Comparison of ENCODE assay signal across 10 cellular contexts in the genomic region with DNA sequence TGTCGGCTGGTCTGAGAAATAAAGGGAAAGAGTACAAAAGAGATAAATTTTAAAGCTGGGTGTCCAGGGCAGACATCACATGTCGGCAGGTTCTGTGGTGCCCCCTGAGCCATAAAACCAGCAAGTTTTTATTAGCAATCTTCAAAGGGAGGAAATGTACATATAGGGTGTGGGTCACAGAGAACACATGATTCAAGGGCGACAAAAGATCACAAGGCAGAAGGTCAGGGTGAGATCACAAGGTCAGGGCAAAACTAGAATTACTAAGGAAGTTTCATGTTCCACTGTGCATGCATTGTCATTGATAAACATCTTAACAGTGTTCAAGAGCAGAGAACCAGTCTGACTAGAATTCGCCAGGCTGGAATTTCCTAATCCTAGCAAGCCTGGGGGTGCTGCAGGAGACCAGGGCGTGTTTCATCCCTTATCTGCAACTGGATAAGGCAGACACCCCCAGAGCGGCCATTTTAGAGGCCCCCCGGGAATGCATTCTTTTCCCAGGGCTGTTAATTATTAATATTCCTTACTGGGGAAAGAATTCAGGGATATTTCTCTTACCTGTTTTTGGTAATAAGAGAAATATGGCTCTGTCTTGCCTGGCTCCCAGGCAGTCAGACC. TPM values are rescaled to one million over a fixed set of nuclear protein-coding genes. Genes with fewer than 3 reads are reported as not detected.
DNase-seq lines count a peak whose midpoint lies in the region; ATAC-seq and TF ChIP-seq lines count a peak whose summit lies in the region.
"Not testable (repeated sequence)": the region's sequence is repeated elsewhere in the genome, so short reads cannot be mapped to it uniquely, and the experiment has no call there.
"Had no signal": no experiment of that assay in that cellular context is flagged by ENCODE, and none has a peak within 500 bp of the region (broad histone marks: within the 10 kb centered on the region; RNA-seq: fewer than 3 reads in every experiment).

No MANE protein-coding gene starts in this region.

- ATAC-seq in HCT116; activated T-cell treated with anti-CD3 and anti-CD28 coated beads, Interleukin-2, amount 50 U/mL, for 72 hours (replicated peaks in 1 of 2); stimulated activated memory B cell treated with anti-CD40 and anti-IgM and Interleukin-4, amounts not matched to agents 10 μg/mL and 1 μg/mL and 100 μg/mL, for 72 hours: not testable (repeated sequence)
- ATAC-seq in naive B cell (ENCODE audit: low read depth in 2 of 2) = peak in 1 of 2 donors; percentile 38

- H3K9me2 ChIP-seq in HCT116 (ENCODE audit: insufficient read depth) = not testable (repeated sequence)

- H3K79me2 ChIP-seq in HCT116 (ENCODE audit: insufficient read depth, low read length); OCI-LY3 (ENCODE audit: low read length): not testable (repeated sequence)

- H3K9ac ChIP-seq in HCT116 (ENCODE audit: low read length); OCI-LY3 (ENCODE audit: low read length): not testable (repeated sequence)

- not testable (repeated sequence) for H3K36me3 ChIP-seq in HCT116 (ENCODE audit: control insufficient read depth in 1 of 2, insufficient read depth in 2 of 2, low read length in 2 of 2)
- H3K36me3 ChIP-seq in OCI-LY3 (replicated peaks; ENCODE audit: low read depth, low read length) = peaks cover 20% of the 10 kb centered on the region

- intact Hi-C loops in HCT116 (cut with micrococcal nuclease) = not testable (repeated sequence)

- BruUV-seq in HCT116 (replicated peaks; lab: Mats Ljungman, UMichigan) = not testable (repeated sequence)

- not testable (repeated sequence) for H2AFZ ChIP-seq in HCT116 (ENCODE audit: low read depth, low read length, poor library complexity, severe bottlenecking); OCI-LY3 (ENCODE audit: low read depth, low read length)

- H3K27ac Mint-ChIP-seq in activated T-cell treated with anti-CD3 and anti-CD28 coated beads, Interleukin-2, amount 50 U/mL, for 72 hours = peak overlapping the region; percentile 21
- H3K27ac Mint-ChIP-seq in naive B cell = peak overlapping the region in 5 of 6 donors; percentile 83 to 97 (median 91)
- H3K27ac Mint-ChIP-seq in stimulated activated memory B cell treated with anti-CD40 and anti-IgM and Interleukin-4, amounts not matched to agents 10 μg/mL and 1 μg/mL and 100 μg/mL, for 72 hours = peak overlapping the region; percentile 89

- H3K27ac ChIP-seq in HCT116 (ENCODE audit: low read depth, low read length) = not testable (repeated sequence)
- H3K27ac ChIP-seq in OCI-LY3 (ENCODE audit: low read length) (peak overlapping the region; percentile 84), epithelial cell of prostate (peak overlapping the region; percentile 31)

- not testable (repeated sequence) for H3K4me3 Mint-ChIP-seq in activated T-cell treated with anti-CD3 and anti-CD28 coated beads, Interleukin-2, amount 50 U/mL, for 72 hours
- peak overlapping the region in 7 of 8 donors; percentile 3 to 81 (median 63) for H3K4me3 Mint-ChIP-seq in naive B cell
- peak overlapping the region; percentile 5 for H3K4me3 Mint-ChIP-seq in stimulated activated memory B cell treated with anti-CD40 and anti-IgM and Interleukin-4, amounts not matched to agents 10 μg/mL and 1 μg/mL and 100 μg/mL, for 72 hours

- H4K20me1 ChIP-seq in HCT116 (ENCODE audit: insufficient read depth); OCI-LY3 (ENCODE audit: insufficient read depth, low read length): not testable (repeated sequence)

- not testable (repeated sequence) for TF ChIP-seq RAD21 in HCT116 (IDR thresholded peaks at IDR 0.05; ENCODE audit: low read depth)

- not testable (repeated sequence) for H3K4me1 ChIP-seq in HCT116 (ENCODE audit: control insufficient read depth in 1 of 2, insufficient read depth in 2 of 2, low read length in 2 of 2)
- H3K4me1 ChIP-seq in OCI-LY3 (ENCODE audit: low read length) = peaks cover 41% of the 10 kb centered on the region

- not testable (repeated sequence) for H3K36me3 Mint-ChIP-seq in activated T-cell treated with anti-CD3 and anti-CD28 coated beads, Interleukin-2, amount 50 U/mL, for 72 hours (ENCODE audit: insufficient read depth in 2 of 2)
- H3K36me3 Mint-ChIP-seq in naive B cell = peaks cover 16 to 22% of the 10 kb centered on the region in 2 donors
- peaks cover 26% of the 10 kb centered on the region for H3K36me3 Mint-ChIP-seq in stimulated activated memory B cell treated with anti-CD40 and anti-IgM and Interleukin-4, amounts not matched to agents 10 μg/mL and 1 μg/mL and 100 μg/mL, for 72 hours

- H3K4me2 ChIP-seq in HCT116 (ENCODE audit: low read length) = not testable (repeated sequence)
- H3K4me2 ChIP-seq in OCI-LY3 (ENCODE audit: low read length) = peak overlapping the region; percentile 73

- RAD21 ChIA-PET in HCT116 (lab: Charles Lee; ENCODE audit: low non-redundant PET in 1 of 2, low total read pairs in 2 of 2, uncharacterized antibody in 2 of 2, unreplicated experiment in 2 of 2) = not testable (repeated sequence)

- POLR2A ChIA-PET in HCT116 (lab: Charles Lee) = not testable (repeated sequence)

- H3K27me3 ChIP-seq in HCT116 (ENCODE audit: insufficient read depth, low read length) = peaks cover 26% of the 10 kb centered on the region
- H3K27me3 ChIP-seq in OCI-LY3 (ENCODE audit: low read depth, low read length) = not testable (repeated sequence)

- H3K9me3 Mint-ChIP-seq in activated T-cell treated with anti-CD3 and anti-CD28 coated beads, Interleukin-2, amount 50 U/mL, for 72 hours; naive B cell; stimulated activated memory B cell treated with anti-CD40 and anti-IgM and Interleukin-4, amounts not matched to agents 10 μg/mL and 1 μg/mL and 100 μg/mL, for 72 hours: not testable (repeated sequence)

- not testable (repeated sequence) for H3K9me3 ChIP-seq in HCT116 (ENCODE audit: control insufficient read depth in 1 of 2, insufficient read depth in 1 of 2, low read depth in 1 of 2, low read length in 2 of 2); OCI-LY3 (ENCODE audit: insufficient read depth, low read length)

- not testable (repeated sequence) for H3K4me1 Mint-ChIP-seq in activated T-cell treated with anti-CD3 and anti-CD28 coated beads, Interleukin-2, amount 50 U/mL, for 72 hours (ENCODE audit: low read depth)
- peaks cover 6 to 38% (median 17%) of the 10 kb centered on the region in 3 donors for H3K4me1 Mint-ChIP-seq in naive B cell
- peaks cover 41% of the 10 kb centered on the region for H3K4me1 Mint-ChIP-seq in stimulated activated memory B cell treated with anti-CD40 and anti-IgM and Interleukin-4, amounts not matched to agents 10 μg/mL and 1 μg/mL and 100 μg/mL, for 72 hours

- DNase-seq in DMS53 treated with DMSO at 0.1 percent for 48 hours (lab: John Stamatoyannopoulos, UW; ENCODE audit: unreplicated experiment) (peak; percentile 17), naive B cell (peak; percentile 54)
- not testable (repeated sequence) for DNase-seq in HCT116 (ENCODE audit: low read depth, low spot score); activated T-cell treated with anti-CD3 and anti-CD28 coated beads, Interleukin-2, amount 50 U/mL, for 72 hours; epithelial cell of prostate (ENCODE audit: low read depth, low spot score)

- TF ChIP-seq CTCF in HCT116 (IDR thresholded peaks at IDR 0.05 in 2 of 3, conservative IDR thresholded peaks at IDR 0.05 in 1 of 3; ENCODE audit: borderline replicate concordance in 1 of 3, insufficient read depth in 1 of 3, low read depth in 2 of 3, low read length in 2 of 3); OCI-LY3 (IDR thresholded peaks at IDR 0.05; ENCODE audit: low read depth, low read length): not testable (repeated sequence)

- CTCF ChIA-PET in HCT116 (lab: Charles Lee) = not testable (repeated sequence)

- not testable (repeated sequence) for TF ChIP-seq POLR2A in HCT116 (IDR thresholded peaks at IDR 0.05; ENCODE audit: borderline replicate concordance, extremely low read depth, insufficient read depth, insufficient read length)

- not testable (repeated sequence) for H3K27me3 Mint-ChIP-seq in activated T-cell treated with anti-CD3 and anti-CD28 coated beads, Interleukin-2, amount 50 U/mL, for 72 hours (ENCODE audit: low read depth); naive B cell; stimulated activated memory B cell treated with anti-CD40 and anti-IgM and Interleukin-4, amounts not matched to agents 10 μg/mL and 1 μg/mL and 100 μg/mL, for 72 hours

- not testable (repeated sequence) for H3K4me3 ChIP-seq in HCT116 (replicated peaks in 1 of 2; ENCODE audit: low read depth in 1 of 2, low read length in 2 of 2)
- peak overlapping the region; percentile 11; the same call in 1 of the 2 replicates for H3K4me3 ChIP-seq in OCI-LY3 (ENCODE audit: low read length)

TF ChIP-seq in HCT116, 20 proteins besides CTCF, POLR2A, EP300 and RAD21:
- TF ChIP-seq TCF7L2 (IDR thresholded peaks at IDR 0.05; ENCODE audit: borderline replicate concordance, extremely low read depth, insufficient read depth, insufficient read length) = peak; percentile 67

RNA-seq across cellular contexts. Expression of gene OAS3, which starts 11.7 kb away (rescaled TPM):
- total RNA-seq in HCT116 (2021; ENCODE audit: unreplicated experiment) = 29.5 TPM
- polyA plus RNA-seq in HCT116 (2012) = 14.9 and 15.3 TPM in 2 replicates
- 10 to 100 TPM; 14.7 to 39.3 TPM for total RNA-seq in activated T-cell treated with anti-CD3 and anti-CD28 coated beads, Interleukin-2, amount 50 U/mL, for 72 hours
- polyA plus RNA-seq in naive B cell (ENCODE audit: low read depth in 6 of 6) = 1 to 10 TPM; 2.9 to 8.6 (median 6.9) TPM

RNA-seq across cellular contexts. Expression of gene OAS1, which starts 19.8 kb away (rescaled TPM):
- total RNA-seq in HCT116 (2021; ENCODE audit: unreplicated experiment) = 0.64 TPM
- 0.99 and 1.8 TPM in 2 replicates for polyA plus RNA-seq in HCT116 (2012)
- total RNA-seq in activated T-cell treated with anti-CD3 and anti-CD28 coated beads, Interleukin-2, amount 50 U/mL, for 72 hours = 10 to 100 TPM; 17.3 to 41.9 TPM
- polyA plus RNA-seq in naive B cell (ENCODE audit: low read depth in 6 of 6) = 100 to 1,000 TPM in 1 of 6 donors, 10 to 100 TPM in 5; 57.4 to 112 (median 74.5) TPM
- total RNA-seq: GM23248 had no signal

RNA-seq across cellular contexts. Expression of gene OAS2, which starts 51.8 kb away (rescaled TPM):
- total RNA-seq in HCT116 (2021; ENCODE audit: unreplicated experiment) = 0.30 TPM
- polyA plus RNA-seq in HCT116 (2012) = 0.03 and 0.12 TPM in 2 replicates
- 100 to 1,000 TPM in 1 of 2 donors, 10 to 100 TPM in 1; 80.2 to 139 TPM for total RNA-seq in activated T-cell treated with anti-CD3 and anti-CD28 coated beads, Interleukin-2, amount 50 U/mL, for 72 hours
- polyA plus RNA-seq in naive B cell (ENCODE audit: low read depth in 6 of 6) = 10 to 100 TPM; 15.4 to 56.4 (median 37.2) TPM
- total RNA-seq: A673 had no signal
- polyA plus RNA-seq: SK-N-SH had no signal

Comparison
In these comparisons a context has a peak if more than half of its experiments do, and no peak if none do; other contexts are left out.
1. H3K27ac Mint-ChIP-seq: peak in every context shown above with its lines; median percentile 91 in naive B cell; 89 in stimulated activated memory B cell treated with anti-CD40 and anti-IgM and Interleukin-4, amounts not matched to agents 10 μg/mL and 1 μg/mL and 100 μg/mL, for 72 hours; 21 in activated T-cell treated with anti-CD3 and anti-CD28 coated beads, Interleukin-2, amount 50 U/mL, for 72 hours.
2. RNA of gene OAS1, which starts 19.8 kb away (total RNA-seq): 17.3 to 41.9 TPM in activated T-cell treated with anti-CD3 and anti-CD28 coated beads, Interleukin-2, amount 50 U/mL, for 72 hours; 0.64 TPM in HCT116 (single experiment); every median in the first group is over 10 times any median in the second.
3. RNA of gene OAS2, which starts 51.8 kb away (total RNA-seq): 80.2 to 139 TPM in activated T-cell treated with anti-CD3 and anti-CD28 coated beads, Interleukin-2, amount 50 U/mL, for 72 hours; 0.30 TPM in HCT116 (single experiment); every median in the first group is over 10 times any median in the second.